ENCODE assay signal across 27 cellular contexts in the genomic region with DNA sequence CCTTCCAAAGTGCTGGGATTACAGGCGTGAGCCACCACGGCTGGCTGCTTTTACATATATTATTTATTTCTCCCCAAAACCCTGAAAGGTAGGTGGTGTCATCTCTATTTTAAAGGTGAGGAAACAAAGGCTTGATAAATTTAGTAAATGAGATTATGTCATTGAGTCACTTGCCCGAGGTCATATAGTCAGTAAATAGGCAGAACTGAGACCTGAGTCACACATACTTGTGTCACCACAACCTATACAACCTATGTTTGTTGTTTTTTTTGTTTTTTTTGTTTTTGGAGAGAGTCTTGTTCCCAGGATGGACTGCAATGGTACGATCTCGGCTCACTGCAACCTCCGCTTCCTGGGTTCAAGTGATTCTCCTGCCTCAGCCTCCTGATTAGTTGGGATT. TPM values are rescaled to one million over a fixed set of nuclear protein-coding genes. Genes with fewer than 3 reads are reported as not detected.
A peak's percentile ranks its signal among the peaks of the same experiment; 100 is the strongest.
DNase-seq lines count a peak whose midpoint lies in the region; ATAC-seq, FAIRE-seq and TF ChIP-seq lines count a peak whose summit lies in the region.
"Had no signal": no experiment of that assay in that cellular context is flagged by ENCODE, and none has a peak within 500 bp of the region (broad histone marks: within the 10 kb centered on the region; RNA-seq: fewer than 3 reads in every experiment).

No MANE protein-coding gene starts in this region.

- no peaks in the 10 kb centered on the region for H3K27me3 ChIP-seq in adrenal gland
- H3K27me3 ChIP-seq: BE2C, neutrophil had no signal

- peak; percentile 53 to 67 for ATAC-seq in activated CD4-positive, CD25-positive, alpha-beta regulatory T cell treated with anti-CD3 and anti-CD28 coated beads, Interleukin-2, amount 50 U/mL, for 24 hours
- ATAC-seq in GM21360 (IDR thresholded peaks at IDR 0.05; ENCODE audit: unreplicated experiment): no peak
- ATAC-seq: GM23338, K562, Panc1 had no signal

- no peak for FAIRE-seq in frontal cortex (lab: Jason Lieb, UNC)
- FAIRE-seq: A204.1, colon, K562, urothelium cell line had no signal

- H3K27ac ChIP-seq in adrenal gland: peak overlapping the region in 3 of 5 donors; percentile 17 to 83 (median 78)
- H3K27ac ChIP-seq: neutrophil had no signal

- H3K4me3 ChIP-seq in adrenal gland: no peak overlapping the region
- H3K4me3 ChIP-seq: GM23338, K562, lung had no signal

- 89 to 93% (median 91%) methylated on average over 6 of the region's 6 CpGs for WGBS in adrenal gland, 4 donors

- intact Hi-C loops in adrenal gland (cut with DNase I): no loop called here

- no peak for DNase-seq in activated CD4-positive, CD25-positive, alpha-beta regulatory T cell (lab: John Stamatoyannopoulos, UW)
- peak; percentile 64 for DNase-seq in HPDE6-E6E7 (ENCODE audit: extremely low spot score)
- DNase-seq in adrenal gland: no peak
- peak; percentile 42 for DNase-seq in kidney tubule cell (ENCODE audit: low spot score)
- no peak for DNase-seq in frontal cortex (ENCODE audit: low spot score in 2 of 2)
- no peak for DNase-seq in stimulated activated naive CD4-positive, alpha-beta T cell (lab: John Stamatoyannopoulos, UW)
- DNase-seq: activated CD4-positive, alpha-beta T cell treated with anti-CD3 and anti-CD28 coated beads, Interleukin-2, amount 10 ng/mL, durations not matched to agents 7 days and 5 days; activated CD8-positive, alpha-beta memory T cell treated with anti-CD3 and anti-CD28 coated beads, Interleukin-2, amount 50 U/mL, for 4 hours; activated effector memory CD4-positive, alpha-beta T cell treated with anti-CD3 and anti-CD28 coated beads, Interleukin-2, amount 50 U/mL, for 16 hours; BE2C; DMS153; effector memory CD4-positive, alpha-beta T cell; islet precursor cell; NCI-H1417 treated with DMSO at 0.1 percent for 48 hours; NK-92 treated with Interleukin-12 subunit alpha and Interleukin-12 subunit beta, amount 100 ng/mL, for 24 hours; SK-N-SH; T-helper 2 cell had no signal

- peaks cover 0 to 69% of the 10 kb centered on the region in 2 donors for H3K36me3 ChIP-seq in adrenal gland (replicated peaks in 1 of 2)

- H3K9me3 ChIP-seq in adrenal gland (replicated peaks in 1 of 3): no peaks in the 10 kb centered on the region
- H3K9me3 ChIP-seq: BE2C, neutrophil, SK-N-SH had no signal

- no peak for TF ChIP-seq POLR2A in adrenal gland (IDR thresholded peaks at IDR 0.05)

- H3K4me1 ChIP-seq in adrenal gland (replicated peaks in 1 of 2): peaks cover 9 to 27% of the 10 kb centered on the region in 2 donors

- TF ChIP-seq CTCF in adrenal gland (IDR thresholded peaks at IDR 0.05): no peak

RNA-seq across cellular contexts. Expression of a gene that starts 12.8 kb away (rescaled TPM):
- total RNA-seq in adrenal gland (100 to 1,000 TPM in 2 of 8 donors, 10 to 100 TPM in 6; 40.4 to 107 (median 69.5) TPM), frontal cortex (30.2 TPM)
- polyA plus RNA-seq in adrenal gland: 10 to 100 TPM; 31.5 to 82.6 (median 62.5) TPM

RNA-seq across cellular contexts. Expression of a gene that starts 22.9 kb away (rescaled TPM):
- total RNA-seq in adrenal gland: 10 to 100 TPM in 5 of 8 donors, 1 to 10 TPM in 3; 4.4 to 35.9 (median 13.1) TPM
- 1 to 10 TPM; 2.4 to 9.9 (median 3.4) TPM for polyA plus RNA-seq in adrenal gland
- 1.2 TPM for total RNA-seq in frontal cortex

RNA-seq across cellular contexts. Expression of a gene that starts 23.2 kb away (rescaled TPM):
- total RNA-seq in adrenal gland (1 to 10 TPM; 1.5 to 9.0 (median 3.9) TPM), frontal cortex (1.6 TPM)
- 10 to 100 TPM in 2 of 3 donors, 1 to 10 TPM in 1; 5.0 to 32.6 (median 27.9) TPM for polyA plus RNA-seq in adrenal gland

RNA-seq across cellular contexts. Expression of a gene that starts 23.4 kb away (rescaled TPM):
- total RNA-seq in adrenal gland: 10 to 100 TPM in 7 of 8 donors, 1 to 10 TPM in 1; 4.7 to 56.8 (median 18.9) TPM
- polyA plus RNA-seq in adrenal gland: 10 to 100 TPM; 53.4 to 87.8 (median 62.6) TPM
- 1.2 TPM for total RNA-seq in frontal cortex

RNA-seq across cellular contexts. Expression of a gene that starts 28.5 kb away (rescaled TPM):
- total RNA-seq in adrenal gland (10 to 100 TPM in 1 of 8 donors, 1 to 10 TPM in 6, under 1 TPM in 1; 0.48 to 10.4 (median 3.1) TPM), frontal cortex (not detected)
- polyA plus RNA-seq in adrenal gland: 1 to 10 TPM; 2.5 to 3.8 (median 3.5) TPM

Comparison
In these comparisons a context has a peak if more than half of its experiments do, and no peak if none do; other contexts are left out.
1. DNase-seq: peak in HPDE6-E6E7 (single experiment) and kidney tubule cell (single experiment); none in activated CD4-positive, CD25-positive, alpha-beta regulatory T cell (0 of 4), adrenal gland (0 of 7), frontal cortex (0 of 2) and stimulated activated naive CD4-positive, alpha-beta T cell (0 of 6).